In genomic region chr15:99454107-99454809, GRCh38 we compare ENCODE assay signal across 11 cellular contexts.
DNase-seq lines count a peak whose midpoint lies in the region; ATAC-seq and TF ChIP-seq lines count a peak whose summit lies in the region.
"Had no signal": no experiment of that assay in that cellular context is flagged by ENCODE, and none has a peak within 500 bp of the region (broad histone marks: within the 10 kb centered on the region; RNA-seq: fewer than 3 reads in every experiment).

No MANE protein-coding gene starts in this region.

- H3K27me3 ChIP-seq in gastrocnemius medialis = no peaks in the 10 kb centered on the region

- H3K4me3 ChIP-seq in gastrocnemius medialis = peak overlapping the region in 1 of 4 donors; percentile 18

- H3K36me3 ChIP-seq in gastrocnemius medialis = no peaks in the 10 kb centered on the region

- TF ChIP-seq CTCF in CD14-positive monocyte (IDR thresholded peaks at IDR 0.05) (no peak), gastrocnemius medialis (IDR thresholded peaks at IDR 0.05 in 4 of 5, conservative IDR thresholded peaks at IDR 0.05 in 1 of 5) (no peak)

- peaks cover 33 to 41% of the 10 kb centered on the region in 2 donors for H3K4me1 ChIP-seq in gastrocnemius medialis

- H3K36me3 Mint-ChIP-seq in CD14-positive monocyte = peaks cover 0 to 4% of the 10 kb centered on the region in 2 donors

- intact Hi-C loops in CD14-positive monocyte (cut with micrococcal nuclease) = loop anchor here (10.0 kb wide), 2 partner anchors 51 to 111 kb away; partner anchors contain the start of gene MEF2A (in 1 of the 2)
- intact Hi-C loops in gastrocnemius medialis (cut with DNase I; ENCODE audit: low total_unique reads) = loop anchor here (10.0 kb wide), 1 partner anchor 51 kb away; no protein-coding TSS in a partner anchor

- no peak for TF ChIP-seq POLR2A in gastrocnemius medialis (IDR thresholded peaks at IDR 0.05)

- H3K4me1 Mint-ChIP-seq in CD14-positive monocyte = peaks cover 59% of the 10 kb centered on the region

- H3K4me3 Mint-ChIP-seq in CD14-positive monocyte = peak overlapping the region in 1 of 2 donors; percentile 11
- H3K4me3 Mint-ChIP-seq: activated CD8-positive, alpha-beta T cell treated with anti-CD3 and anti-CD28 coated beads for 36 hours had no signal

- peaks cover 2 to 7% (median 3%) of the 10 kb centered on the region in 3 donors for H3K27me3 Mint-ChIP-seq in CD14-positive monocyte (ENCODE audit: low read depth in 3 of 3)
- H3K27me3 Mint-ChIP-seq: activated CD8-positive, alpha-beta T cell treated with anti-CD3 and anti-CD28 coated beads for 36 hours had no signal

- in situ Hi-C loops in gastrocnemius medialis (cut with MboI; ENCODE audit: low sequenced_read_pairs in 4 of 4) = no loop called here

- H3K9me3 Mint-ChIP-seq in CD14-positive monocyte = peaks cover 0 to 2% (median 0%) of the 10 kb centered on the region in 7 donors
- H3K9me3 Mint-ChIP-seq: activated CD8-positive, alpha-beta T cell treated with anti-CD3 and anti-CD28 coated beads for 36 hours had no signal

- ATAC-seq in gastrocnemius medialis = no peak
- ATAC-seq: activated CD8-positive, alpha-beta T cell treated with anti-CD3 and anti-CD28 coated beads for 36 hours had no signal

- H3K9me3 ChIP-seq in gastrocnemius medialis = no peaks in the 10 kb centered on the region

- peak overlapping the region; percentile 81 to 90 (median 87) for H3K27ac ChIP-seq in gastrocnemius medialis
- H3K27ac ChIP-seq: KMS-11 had no signal

- DNase-seq in CD14-positive monocyte (ENCODE audit: low spot score) (no peak), astrocyte of the hippocampus (ENCODE audit: low read depth, low spot score) (peak; percentile 7), islet precursor cell (peak; percentile 32), gastrocnemius medialis (no peak), NCI-H1417 treated with DMSO at 0.1 percent for 48 hours (lab: John Stamatoyannopoulos, UW) (no peak), NCI-H446 (lab: John Stamatoyannopoulos, UW) (no peak), NCI-H146 (lab: John Stamatoyannopoulos, UW) (no peak), HuH-7 (ENCODE audit: low spot score) (no peak)
- DNase-seq: activated CD8-positive, alpha-beta T cell treated with anti-CD3 and anti-CD28 coated beads for 36 hours; GF-D8 had no signal

- peak overlapping the region; percentile 81 to 92 (median 88) for H3K27ac Mint-ChIP-seq in CD14-positive monocyte
- H3K27ac Mint-ChIP-seq: activated CD8-positive, alpha-beta T cell treated with anti-CD3 and anti-CD28 coated beads for 36 hours had no signal

Comparison
In these comparisons a context has a peak if more than half of its experiments do, and no peak if none do; other contexts are left out.
1. DNase-seq: peak in astrocyte of the hippocampus (single experiment) and islet precursor cell (single experiment); none in CD14-positive monocyte (single experiment), gastrocnemius medialis (0 of 2), NCI-H1417 treated with DMSO at 0.1 percent for 48 hours (single experiment), NCI-H446 (0 of 2), NCI-H146 (single experiment) and HuH-7 (single experiment).